ENCODE assay signal across 8 cellular contexts in genomic region chr11:119030329-119031047, GRCh38. TPM values are rescaled to one million over a fixed set of nuclear protein-coding genes. Genes with fewer than 3 reads are reported as not detected.
DNase-seq lines count a peak whose midpoint lies in the region; ATAC-seq and TF ChIP-seq lines count a peak whose summit lies in the region.

TSS of gene SLC37A4 (minus strand) at chr11:119030877.

- CTCF ChIA-PET in activated CD4-positive, alpha-beta T cell treated with anti-CD3 and anti-CD28 coated beads for 36 hours (lab: Charles Lee), result interaction anchor here (0.5 to 1.3 kb wide), 7 partner anchors 9 to 459 kb away, joined by 3 to 4 read pairs (median 3); no protein-coding TSS in a partner anchor

- DNase-seq in Ammon's horn (ENCODE audit: low spot score) (peak; percentile 99), GM19238 (ENCODE audit: insufficient read length, low spot score) (peak; percentile 95), NCI-H524 (lab: John Stamatoyannopoulos, UW) (peak; percentile 92 to 96), choroid plexus epithelial cell (ENCODE audit: low read depth) (peak; percentile 99), kidney epithelial cell (ENCODE audit: low read depth) (peak; percentile 97)
- peak; percentile 99 for DNase-seq in activated CD4-positive, alpha-beta T cell treated with anti-CD3 and anti-CD28 coated beads for 36 hours
- DNase-seq in stimulated activated CD4-positive, alpha-beta T cell treated with anti-CD3 and anti-CD28 coated beads, Interleukin-15, amount 100 ng/mL, for 48 hours (ENCODE audit: low read depth in 2 of 2), result peak; percentile 98 to 99

- peaks cover 19% of the 10 kb centered on the region for H3K36me3 Mint-ChIP-seq in activated CD4-positive, alpha-beta T cell treated with anti-CD3 and anti-CD28 coated beads for 36 hours (ENCODE audit: low read depth)

- no peaks in the 10 kb centered on the region for H3K27me3 Mint-ChIP-seq in activated CD4-positive, alpha-beta T cell treated with anti-CD3 and anti-CD28 coated beads for 36 hours

- H3K36me3 ChIP-seq in kidney epithelial cell (ENCODE audit: control insufficient read depth, insufficient read depth, low read length), result peaks cover 2% of the 10 kb centered on the region

- H3K27ac Mint-ChIP-seq in activated CD4-positive, alpha-beta T cell treated with anti-CD3 and anti-CD28 coated beads for 36 hours, result peak within 1 kb of the TSS; percentile 86

- H3K9me3 Mint-ChIP-seq in activated CD4-positive, alpha-beta T cell treated with anti-CD3 and anti-CD28 coated beads for 36 hours (ENCODE audit: low read depth), result no peaks in the 10 kb centered on the region

- intact Hi-C loops in activated CD4-positive, alpha-beta T cell treated with anti-CD3 and anti-CD28 coated beads for 36 hours (cut with DNase I, micrococcal nuclease), result loop anchor here (1.0 kb wide), 9 partner anchors 12 to 304 kb away; partner anchors contain the start of genes CENATAC (in 2 of the 2), HYOU1 (in 2 of the 2), RPS25 (in 2 of the 2) and TRAPPC4 (in 2 of the 2)

- peak; percentile 90 for ATAC-seq in HG03442 (IDR thresholded peaks at IDR 0.05; ENCODE audit: unreplicated experiment)
- ATAC-seq in activated CD4-positive, alpha-beta T cell treated with anti-CD3 and anti-CD28 coated beads for 36 hours, result peak; percentile 94

- POLR2A ChIA-PET in activated CD4-positive, alpha-beta T cell treated with anti-CD3 and anti-CD28 coated beads for 36 hours (lab: Charles Lee), result interaction anchor here (0.6 to 0.7 kb wide), 2 partner anchors 37 to 64 kb away, joined by 3 to 4 read pairs; no protein-coding TSS in a partner anchor

- H3K4me1 Mint-ChIP-seq in activated CD4-positive, alpha-beta T cell treated with anti-CD3 and anti-CD28 coated beads for 36 hours, result peaks cover 19% of the 10 kb centered on the region

- H3K4me3 Mint-ChIP-seq in activated CD4-positive, alpha-beta T cell treated with anti-CD3 and anti-CD28 coated beads for 36 hours, result peak within 1 kb of the TSS; percentile 76

- peak within 1 kb of the TSS; percentile 82 for H3K4me3 ChIP-seq in choroid plexus epithelial cell (ENCODE audit: low read depth, low read length)
- H3K4me3 ChIP-seq in kidney epithelial cell (ENCODE audit: low read depth, low read length), result peak within 1 kb of the TSS; percentile 85

- TF ChIP-seq CTCF in choroid plexus epithelial cell (conservative IDR thresholded peaks at IDR 0.05; ENCODE audit: low read depth, low read length) (no peak), kidney epithelial cell (IDR thresholded peaks at IDR 0.05; ENCODE audit: insufficient read depth, low read length, poor library complexity, severe bottlenecking) (peak; percentile 94)

- no peaks in the 10 kb centered on the region for H3K27me3 ChIP-seq in kidney epithelial cell (ENCODE audit: control insufficient read depth, insufficient read depth, low read length)

RNA-seq across cellular contexts. Expression of gene SLC37A4, which starts in this region (rescaled TPM):
- 10 to 100 TPM; 26.2 to 36.2 TPM for total RNA-seq in activated CD4-positive, alpha-beta T cell treated with anti-CD3 and anti-CD28 coated beads for 36 hours
- 20.7 and 27.9 TPM in 2 replicates for total RNA-seq in kidney epithelial cell

Comparison
In these comparisons a context has a peak if more than half of its experiments do, and no peak if none do; other contexts are left out.
1. Peak in every context shown above with its lines: DNase-seq, ATAC-seq and H3K4me3 ChIP-seq.